In the genomic region with DNA sequence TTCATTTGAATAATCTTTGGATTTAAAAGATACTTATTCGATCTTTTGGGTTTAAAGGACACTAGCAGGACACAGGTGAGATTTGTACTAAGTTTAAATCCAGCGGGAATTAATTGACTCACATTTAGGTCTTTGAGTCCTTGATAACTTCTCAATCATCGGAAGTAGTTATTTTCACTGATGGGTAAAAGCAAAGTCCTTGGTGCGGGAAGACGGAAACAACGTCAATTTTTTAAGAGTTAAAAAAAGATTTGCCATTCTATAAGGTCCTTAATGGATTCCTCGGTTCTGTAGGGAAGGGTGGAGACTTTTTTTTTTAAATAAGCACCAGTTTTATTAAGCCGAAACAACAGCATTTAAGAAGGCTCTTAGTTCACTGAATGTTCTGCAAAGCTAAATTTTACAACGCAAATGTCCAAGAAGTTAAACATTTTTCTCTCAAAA, we compare ENCODE assay signal across 8 cellular contexts. TPM values are rescaled to one million over a fixed set of nuclear protein-coding genes. Genes with fewer than 3 reads are reported as not detected.
DNase-seq lines count a peak whose midpoint lies in the region; TF ChIP-seq lines count a peak whose summit lies in the region.

No MANE protein-coding gene starts in this region.

- peaks cover 35% of the 10 kb centered on the region for H3F3A ChIP-seq in GM23248 (ENCODE audit: insufficient read depth)

- H3K9me3 ChIP-seq in GM23248 (ENCODE audit: low read depth), result no peaks in the 10 kb centered on the region
- H3K9me3 ChIP-seq in stomach smooth muscle (ENCODE audit: control insufficient read depth in 2 of 2, low read length in 2 of 2), result no peaks in the 10 kb centered on the region

- H3K4me3 ChIP-seq in GM06990 (replicated peaks; ENCODE audit: low read depth, low read length) (peak overlapping the region; percentile 91), GM23248 (peak overlapping the region; percentile 99), fibroblast of mammary gland (ENCODE audit: control insufficient read depth, low read depth, low read length) (peak overlapping the region; percentile 71), stomach smooth muscle (ENCODE audit: low read length in 2 of 2) (peak overlapping the region; percentile 12 to 57)

- peak overlapping the region; percentile 100 for H3K9ac ChIP-seq in GM23248
- no peak overlapping the region for H3K9ac ChIP-seq in stomach smooth muscle (ENCODE audit: low read length in 2 of 2)

- TF ChIP-seq CTCF in GM06990 (IDR thresholded peaks at IDR 0.05; ENCODE audit: insufficient read depth, low read length, poor library complexity, severe bottlenecking) (no peak), fibroblast of mammary gland (conservative IDR thresholded peaks at IDR 0.05; ENCODE audit: control insufficient read depth, insufficient read depth, low read depth, low read length) (no peak)

- H3K36me3 ChIP-seq in GM06990 (ENCODE audit: control insufficient read depth, insufficient read depth, low read length), result no peaks in the 10 kb centered on the region; the same call in 1 of the 2 replicates
- peaks cover 21% of the 10 kb centered on the region for H3K36me3 ChIP-seq in GM23248 (ENCODE audit: low read depth)
- no peaks in the 10 kb centered on the region for H3K36me3 ChIP-seq in stomach smooth muscle (ENCODE audit: control insufficient read depth in 2 of 2, insufficient read depth in 2 of 2, low read length in 2 of 2)

- H3K4me2 ChIP-seq in GM23248 (ENCODE audit: unreplicated experiment), result peak overlapping the region; percentile 94

- DNase-seq in GM06990 (ENCODE audit: extremely low read depth, insufficient read length) (peak; percentile 49), GM23248 (peak; percentile 29), OCI-M1 (lab: John Stamatoyannopoulos, UW) (peak; percentile 75), fibroblast of mammary gland (ENCODE audit: low read depth) (no peak), HuH-7.5 (ENCODE audit: low spot score) (no peak), medulla oblongata (ENCODE audit: extremely low spot score) (no peak), putamen (ENCODE audit: low spot score) (no peak)

- H3K27ac ChIP-seq in GM23248, result peak overlapping the region; percentile 99
- H3K27ac ChIP-seq in stomach smooth muscle (ENCODE audit: low read length), result peak overlapping the region; percentile 12

- H3K4me1 ChIP-seq in GM23248 (ENCODE audit: insufficient read depth), result peaks cover 10% of the 10 kb centered on the region
- peaks cover 11% of the 10 kb centered on the region for H3K4me1 ChIP-seq in stomach smooth muscle (ENCODE audit: control insufficient read depth, insufficient read depth, low read length)

- in situ Hi-C loops in GM23248 (cut with MboI), result no loop called here

- no peak overlapping the region for H2AFZ ChIP-seq in GM23248

- 9 to 10% methylated on average over 9 of the region's 9 CpGs for WGBS in GM23248 (ENCODE audit: low coverage in 1 of 2, low lambda C conversion rate in 2 of 2, missing lambda C conversion rate in 2 of 2), 2 experiments

- H3K27me3 ChIP-seq in GM06990 (replicated peaks; ENCODE audit: control insufficient read depth, insufficient read depth, low read length) (no peaks in the 10 kb centered on the region), GM23248 (replicated peaks; ENCODE audit: insufficient read depth) (no peaks in the 10 kb centered on the region), stomach smooth muscle (ENCODE audit: control insufficient read depth in 1 of 2, insufficient read depth in 2 of 2, low read length in 2 of 2) (peaks cover 0 to 2% of the 10 kb centered on the region in 2 donors)

- peaks cover 26% of the 10 kb centered on the region for H3K79me2 ChIP-seq in GM23248 (ENCODE audit: insufficient read depth)

- H4K20me1 ChIP-seq in GM23248 (ENCODE audit: insufficient read depth), result no peaks in the 10 kb centered on the region

- H3K9me2 ChIP-seq in GM23248 (ENCODE audit: insufficient read depth), result no peaks in the 10 kb centered on the region

RNA-seq across cellular contexts. Expression of gene TMSB4X, which starts 2.9 kb away (rescaled TPM):
- 3,286 and 6,098 TPM in 2 replicates for total RNA-seq in GM23248 (2014; rRNA removed; shearing (Covaris generic))
- 9,088 and 9,298 TPM in 2 replicates for polyA plus RNA-seq in GM23248 (2016; fragmentation: Nextera tagmentation; extraction: Ambion mirVana)

Comparison
In these comparisons a context has a peak if more than half of its experiments do, and no peak if none do; other contexts are left out.
1. DNase-seq: peak in GM06990 (single experiment), GM23248 (single experiment) and OCI-M1 (single experiment); none in fibroblast of mammary gland (single experiment), HuH-7.5 (single experiment), medulla oblongata (single experiment) and putamen (single experiment).
2. H3K4me3 ChIP-seq: peak in every context shown above with its lines; median percentile 99 in GM23248; 91 in GM06990; 71 in fibroblast of mammary gland; 34 in stomach smooth muscle.